In the genomic region with DNA sequence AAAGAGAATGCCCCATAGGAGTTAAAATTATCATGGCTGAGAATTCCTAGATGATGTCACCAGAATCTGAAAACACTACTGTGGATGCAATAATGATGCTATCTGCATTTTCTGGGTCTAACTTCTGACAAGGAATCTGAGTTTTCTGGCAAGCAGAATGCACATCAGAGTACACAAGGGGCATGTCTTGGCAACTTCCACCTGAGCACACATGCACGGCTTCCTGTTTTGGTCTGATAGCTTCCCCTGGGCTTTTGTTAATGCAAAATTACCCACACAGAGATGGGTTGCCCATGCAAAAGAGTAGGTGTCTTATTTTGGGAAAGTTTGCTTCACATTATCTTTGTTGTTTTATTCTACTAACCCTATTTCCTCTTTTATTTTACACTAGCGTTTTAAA, we compare ENCODE assay signal across 9 cellular contexts.
DNase-seq lines count a peak whose midpoint lies in the region; ATAC-seq, FAIRE-seq and TF ChIP-seq lines count a peak whose summit lies in the region.
"Had no signal": no experiment of that assay in that cellular context is flagged by ENCODE, and none has a peak within 500 bp of the region (broad histone marks: within the 10 kb centered on the region; RNA-seq: fewer than 3 reads in every experiment).

No MANE protein-coding gene starts in this region.

- no peaks in the 10 kb centered on the region for H4K20me1 ChIP-seq in GM12878 (ENCODE audit: control insufficient read depth, insufficient read depth)

- POLR2A ChIA-PET in GM12878 (lab: Charles Lee): no interaction called here

- CTCF ChIA-PET in GM12878 (lab: Yijun Ruan, JAX): no interaction called here

- H2AFZ ChIP-seq in GM12878 (ENCODE audit: control insufficient read depth, low read depth, low read length): no peak overlapping the region

- H3K4me2 ChIP-seq in GM12878 (ENCODE audit: control insufficient read depth, insufficient read depth): no peak overlapping the region

- H3K9ac ChIP-seq in GM12878 (ENCODE audit: control insufficient read depth, insufficient read depth, low read length): no peak overlapping the region

- no peaks in the 10 kb centered on the region for H3K27me3 ChIP-seq in GM12878 (replicated peaks in 1 of 2; ENCODE audit: control insufficient read depth in 2 of 2, insufficient read depth in 2 of 2, low read length in 1 of 2)
- H3K27me3 ChIP-seq in uterus: no peaks in the 10 kb centered on the region
- no peaks in the 10 kb centered on the region for H3K27me3 ChIP-seq in testis

- no peaks in the 10 kb centered on the region for H3K4me1 Mint-ChIP-seq in type B pancreatic cell (ENCODE audit: unreplicated experiment)

- FAIRE-seq in GM12878 (lab: Jason Lieb, UNC): no peak

- H3K27ac Mint-ChIP-seq in type B pancreatic cell: no peak overlapping the region

- H3K9me3 ChIP-seq in GM12878 (replicated peaks; ENCODE audit: control insufficient read depth, insufficient read depth, low read length): no peaks in the 10 kb centered on the region
- H3K9me3 ChIP-seq in uterus: no peaks in the 10 kb centered on the region
- H3K9me3 ChIP-seq in testis: no peaks in the 10 kb centered on the region

- intact Hi-C loops in GM12878 (cut with micrococcal nuclease; ENCODE audit: unreplicated experiment) (no loop called here), uterus (cut with DNase I; ENCODE audit: low total_unique reads) (no loop called here), testis (cut with DNase I; ENCODE audit: low total_unique reads) (no loop called here)

- H3K27me3 Mint-ChIP-seq in type B pancreatic cell: no peaks in the 10 kb centered on the region

- SMC1A ChIA-PET in GM12878 (lab: Charles Lee; ENCODE audit: uncharacterized antibody, unreplicated experiment): no interaction called here

- RAD21 ChIA-PET in GM12878 (lab: Charles Lee; ENCODE audit: unreplicated experiment): no interaction called here

- BruUV-seq in GM12878 (replicated peaks; lab: Mats Ljungman, UMichigan): no TSS peak

- no peak overlapping the region for H3K27ac ChIP-seq in GM12878 (ENCODE audit: control insufficient read depth, insufficient read depth)
- no peak overlapping the region for H3K27ac ChIP-seq in uterus
- H3K27ac ChIP-seq in testis: no peak overlapping the region

- in situ Hi-C loops in GM12878 (cut with MboI): no loop called here

- peak; percentile 21 for DNase-seq in GM12878 (ENCODE audit: low read depth, low spot score)
- DNase-seq in nucleus accumbens (lab: John Stamatoyannopoulos, UW): no peak
- DNase-seq in type B pancreatic cell (ENCODE audit: extremely low spot score, unreplicated experiment): no peak
- no peak for DNase-seq in uterus
- DNase-seq in testis: no peak
- DNase-seq: effector memory CD4-positive, alpha-beta T cell had no signal

- ATAC-seq in GM18499 (IDR thresholded peaks at IDR 0.05; ENCODE audit: insufficient read depth, unreplicated experiment): peak; percentile 57
- peak; percentile 71 for ATAC-seq in GM21447 (IDR thresholded peaks at IDR 0.05; ENCODE audit: unreplicated experiment)
- ATAC-seq in HG03520 (IDR thresholded peaks at IDR 0.05; ENCODE audit: unreplicated experiment): peak; percentile 81
- peak; percentile 54; the same call in 2 of the 3 replicates for ATAC-seq in GM12878

- no peaks in the 10 kb centered on the region for H3K79me2 ChIP-seq in GM12878 (ENCODE audit: control insufficient read depth, insufficient read depth, low read length)

- TF ChIP-seq CTCF in GM12878 (IDR thresholded peaks at IDR 0.05 in 2 of 3, conservative IDR thresholded peaks at IDR 0.05 in 1 of 3; ENCODE audit: control insufficient read depth in 2 of 3, extremely low read depth in 1 of 3, insufficient read depth in 1 of 3, low read depth in 3 of 3, low read length in 3 of 3): no peak
- TF ChIP-seq CTCF in type B pancreatic cell (conservative IDR thresholded peaks at IDR 0.05): no peak
- no peak for TF ChIP-seq CTCF in uterus (IDR thresholded peaks at IDR 0.05)
- TF ChIP-seq CTCF in testis (IDR thresholded peaks at IDR 0.05): no peak

- H3K36me3 ChIP-seq in GM12878 (ENCODE audit: control insufficient read depth in 2 of 2, insufficient read depth in 2 of 2, low read length in 1 of 2) (no peaks in the 10 kb centered on the region), uterus (no peaks in the 10 kb centered on the region), testis (ENCODE audit: low read depth, missing control alignments) (no peaks in the 10 kb centered on the region)

- no peaks in the 10 kb centered on the region for H3K9me3 Mint-ChIP-seq in type B pancreatic cell

- H3K4me3 Mint-ChIP-seq in type B pancreatic cell: no peak overlapping the region

- 0% methylated on average over 2 of the region's 2 CpGs for WGBS in GM12878 (ENCODE audit: insufficient coverage, insufficient replicate concordance, low lambda C conversion rate, missing lambda C conversion rate)
- 49 to 66% methylated on average over 2 of the region's 2 CpGs for WGBS in testis, 2 donors

- no peak for TF ChIP-seq POLR2A in GM12878 (IDR thresholded peaks at IDR 0.05; ENCODE audit: low read depth, low read length)
- TF ChIP-seq POLR2A in uterus (IDR thresholded peaks at IDR 0.05): no peak
- TF ChIP-seq POLR2A in testis (IDR thresholded peaks at IDR 0.05): no peak

- no peak for TF ChIP-seq EP300 in GM12878 (IDR thresholded peaks at IDR 0.05; ENCODE audit: borderline replicate concordance in 1 of 2, control insufficient read depth in 1 of 2, low read depth in 2 of 2, low read length in 2 of 2)

- H3K4me3 ChIP-seq in GM12878 (no peak overlapping the region), uterus (no peak overlapping the region), testis (no peak overlapping the region)

- no peak for TF ChIP-seq RAD21 in GM12878 (IDR thresholded peaks at IDR 0.05; ENCODE audit: insufficient read depth, low read depth, low read length)

- H3K4me1 ChIP-seq in GM12878 (ENCODE audit: control insufficient read depth, insufficient read depth, low read length): no peaks in the 10 kb centered on the region
- no peaks in the 10 kb centered on the region for H3K4me1 ChIP-seq in uterus
- H3K4me1 ChIP-seq in testis: no peaks in the 10 kb centered on the region

- no peaks in the 10 kb centered on the region for H3K36me3 Mint-ChIP-seq in type B pancreatic cell

TF ChIP-seq in GM12878, 131 proteins besides CTCF, POLR2A, EP300 and RAD21:
- TF ChIP-seq ASH2L (IDR thresholded peaks at IDR 0.05; ENCODE audit: borderline replicate concordance, low read depth): no peak
- no peak for TF ChIP-seq MYC (IDR thresholded peaks at IDR 0.05; ENCODE audit: insufficient read depth, insufficient read length, insufficient replicate concordance, low read length, severe bottlenecking)
- TF ChIP-seq SPI1 (IDR thresholded peaks at IDR 0.05; ENCODE audit: borderline replicate concordance, insufficient read depth, low read depth, low read length): peak; percentile 8; the same call in 1 of the 2 replicates
